ENCODE assay signal across 29 cellular contexts in genomic region chr10:85784792-85785191, GRCh38.
"Had no signal": no experiment of that assay in that cellular context is flagged by ENCODE, and none has a peak within 500 bp of the region (broad histone marks: within the 10 kb centered on the region; RNA-seq: fewer than 3 reads in every experiment).

No MANE protein-coding gene starts in this region.

- H3K4me1 Mint-ChIP-seq: activated B cell treated with CpG ODN at 0.5 μM for 24 hours; activated CD4-positive, alpha-beta T cell treated with anti-CD3 and anti-CD28 coated beads, Interleukin-2, amount 10 ng/mL, durations not matched to agents 24 days and 14 days; activated CD8-positive, alpha-beta memory T cell treated with anti-CD3 and anti-CD28 coated beads, Interleukin-2, amount 10 ng/mL, durations not matched to agents 7 days and 5 days; activated naive CD8-positive, alpha-beta T cell treated with anti-CD3 and anti-CD28 coated beads, Interleukin-2, amount 50 U/mL, for 24 hours; T-cell had no signal

- DNase-seq: activated B cell treated with CpG ODN at 0.5 μM for 24 hours; activated CD4-positive, alpha-beta T cell treated with anti-CD3 and anti-CD28 coated beads for 1 hour; activated CD4-positive, alpha-beta T cell treated with anti-CD3 and anti-CD28 coated beads, Interleukin-2, amount 10 ng/mL, durations not matched to agents 24 days and 14 days; activated CD4-positive, alpha-beta T cell treated with anti-CD3 and anti-CD28 coated beads, Interleukin-2, amount 50 U/mL, for 48 hours; activated CD8-positive, alpha-beta memory T cell treated with anti-CD3 and anti-CD28 coated beads, Interleukin-2, amount 10 ng/mL, durations not matched to agents 7 days and 5 days; activated effector memory CD4-positive, alpha-beta T cell treated with Interleukin-2 at 50 U/mL for 16 hours; activated naive CD4-positive, alpha-beta T cell treated with Interleukin-2 at 50 U/mL for 16 hours; activated naive CD8-positive, alpha-beta T cell treated with anti-CD3 and anti-CD28 coated beads, Interleukin-2, amount 50 U/mL, for 24 hours; activated T-cell treated with anti-CD3 and anti-CD28 coated beads, Interleukin-2, amount 50 U/mL, for 24 hours; amniotic stem cell; NCI-H1048; NCI-H1694; NCI-H2029; NCI-H2171; NCI-H226; NCI-H524; NCI-H748 treated with DMSO at 0.1 percent for 48 hours; OCI-M1; RPMI8226; T-cell; T-helper 2 cell; T1000 had no signal

- H3K36me3 ChIP-seq: cardiac muscle cell had no signal

- H3K27me3 Mint-ChIP-seq: activated B cell treated with CpG ODN at 0.5 μM for 24 hours; activated CD4-positive, alpha-beta T cell treated with anti-CD3 and anti-CD28 coated beads, Interleukin-2, amount 10 ng/mL, durations not matched to agents 24 days and 14 days; activated CD8-positive, alpha-beta memory T cell treated with anti-CD3 and anti-CD28 coated beads, Interleukin-2, amount 10 ng/mL, durations not matched to agents 7 days and 5 days; activated T-cell treated with anti-CD3 and anti-CD28 coated beads, Interleukin-2, amount 50 U/mL, for 24 hours; brain had no signal

- H3K4me3 Mint-ChIP-seq: activated B cell treated with CpG ODN at 0.5 μM for 24 hours; activated CD4-positive, alpha-beta T cell treated with anti-CD3 and anti-CD28 coated beads, Interleukin-2, amount 10 ng/mL, durations not matched to agents 24 days and 14 days; activated CD8-positive, alpha-beta memory T cell treated with anti-CD3 and anti-CD28 coated beads, Interleukin-2, amount 10 ng/mL, durations not matched to agents 7 days and 5 days; activated naive CD8-positive, alpha-beta T cell treated with anti-CD3 and anti-CD28 coated beads, Interleukin-2, amount 50 U/mL, for 24 hours; activated T-cell treated with anti-CD3 and anti-CD28 coated beads, Interleukin-2, amount 50 U/mL, for 24 hours; activated T-helper 1 cell treated with anti-CD3 and anti-CD28 coated beads, Interleukin-12 subunit alpha, Interleukin-12 subunit beta, Interleukin-2, Interleukin-4 antibody, amounts not matched to agents 30 ng/mL and 10 ng/mL and 1 ng/mL, durations not matched to agents 14 hours and 24 hours and 36 hours; brain; T-cell had no signal

- H3K9me3 Mint-ChIP-seq: activated B cell treated with CpG ODN at 0.5 μM for 24 hours; activated CD4-positive, alpha-beta T cell treated with anti-CD3 and anti-CD28 coated beads, Interleukin-2, amount 10 ng/mL, durations not matched to agents 24 days and 14 days; activated naive CD4-positive, alpha-beta T cell treated with anti-CD3 and anti-CD28 coated beads, Interleukin-2, amount 50 U/mL, for 72 hours; activated naive CD8-positive, alpha-beta T cell treated with anti-CD3 and anti-CD28 coated beads, Interleukin-2, amount 50 U/mL, for 24 hours; activated T-cell treated with anti-CD3 and anti-CD28 coated beads, Interleukin-2, amount 50 U/mL, for 24 hours; activated T-helper 1 cell treated with anti-CD3 and anti-CD28 coated beads, Interleukin-12 subunit alpha, Interleukin-12 subunit beta, Interleukin-2, Interleukin-4 antibody, amounts not matched to agents 30 ng/mL and 10 ng/mL and 1 ng/mL, durations not matched to agents 14 hours and 24 hours and 36 hours; brain; T-cell had no signal

- H3K4me3 ChIP-seq: cardiac muscle cell, SK-N-MC had no signal

- H3K27me3 ChIP-seq: cardiac muscle cell had no signal

- ATAC-seq: activated CD8-positive, alpha-beta memory T cell treated with anti-CD3 and anti-CD28 coated beads, Interleukin-2, amount 10 ng/mL, durations not matched to agents 7 days and 5 days; activated naive CD4-positive, alpha-beta T cell treated with anti-CD3 and anti-CD28 coated beads, Interleukin-2, amount 50 U/mL, for 72 hours; activated naive CD8-positive, alpha-beta T cell treated with anti-CD3 and anti-CD28 coated beads, Interleukin-2, amount 50 U/mL, for 24 hours; Panc1; Right ventricle myocardium inferior; T-cell had no signal

- H3K27ac ChIP-seq: cardiac muscle cell, SK-N-MC had no signal

- H3K36me3 Mint-ChIP-seq: activated CD8-positive, alpha-beta memory T cell treated with anti-CD3 and anti-CD28 coated beads, Interleukin-2, amount 10 ng/mL, durations not matched to agents 7 days and 5 days; activated naive CD4-positive, alpha-beta T cell treated with anti-CD3 and anti-CD28 coated beads, Interleukin-2, amount 50 U/mL, for 72 hours; brain; T-cell had no signal

- H3K27ac Mint-ChIP-seq: activated B cell treated with CpG ODN at 0.5 μM for 24 hours; activated CD4-positive, alpha-beta T cell treated with anti-CD3 and anti-CD28 coated beads, Interleukin-2, amount 10 ng/mL, durations not matched to agents 24 days and 14 days; activated CD8-positive, alpha-beta memory T cell treated with anti-CD3 and anti-CD28 coated beads, Interleukin-2, amount 10 ng/mL, durations not matched to agents 7 days and 5 days; activated naive CD4-positive, alpha-beta T cell treated with anti-CD3 and anti-CD28 coated beads, Interleukin-2, amount 50 U/mL, for 72 hours; activated naive CD8-positive, alpha-beta T cell treated with anti-CD3 and anti-CD28 coated beads, Interleukin-2, amount 50 U/mL, for 24 hours; activated T-cell treated with anti-CD3 and anti-CD28 coated beads, Interleukin-2, amount 50 U/mL, for 24 hours; activated T-helper 1 cell treated with anti-CD3 and anti-CD28 coated beads, Interleukin-12 subunit alpha, Interleukin-12 subunit beta, Interleukin-2, Interleukin-4 antibody, amounts not matched to agents 30 ng/mL and 10 ng/mL and 1 ng/mL, durations not matched to agents 14 hours and 24 hours and 36 hours; brain; T-cell had no signal
